Comparison of ENCODE assay signal across 1 cellular context in genomic region chr7:92831716-92832622, GRCh38.
A peak's percentile ranks its signal among the peaks of the same experiment; 100 is the strongest.
TF ChIP-seq lines count a peak whose summit lies in the region.

No MANE protein-coding gene starts in this region.

TF ChIP-seq in HepG2, 621 proteins besides CTCF, POLR2A, EP300 and RAD21 (continued from another document and continues in another):
- TF ChIP-seq HOXA7 (CRISPR knock-in tag; IDR thresholded peaks at IDR 0.05) (no peak), SOX5 (CRISPR knock-in tag; IDR thresholded peaks at IDR 0.05; ENCODE audit: borderline replicate concordance) (peak; percentile 63; the same call in 1 of the 2 replicates), TFDP2 (CRISPR knock-in tag; IDR thresholded peaks at IDR 0.05) (no peak), ONECUT2 (CRISPR knock-in tag; IDR thresholded peaks at IDR 0.05) (no peak), ZNF607 (CRISPR knock-in tag; IDR thresholded peaks at IDR 0.05; ENCODE audit: borderline replicate concordance) (no peak), IKZF4 (CRISPR knock-in tag; IDR thresholded peaks at IDR 0.05; ENCODE audit: borderline replicate concordance, low read depth, not compliant biosample characterization) (no peak), RXRA (CRISPR knock-in tag; IDR thresholded peaks at IDR 0.05) (no peak), ZNF709 (CRISPR knock-in tag; IDR thresholded peaks at IDR 0.05) (no peak), HNF1A (IDR thresholded peaks at IDR 0.05; ENCODE audit: low read depth) (no peak), HNF1A (CRISPR knock-in tag; IDR thresholded peaks at IDR 0.05; ENCODE audit: borderline replicate concordance) (no peak), WIZ (CRISPR knock-in tag; IDR thresholded peaks at IDR 0.05) (no peak), SMYD3 (CRISPR knock-in tag; IDR thresholded peaks at IDR 0.05) (no peak), SMAD9 (CRISPR knock-in tag; IDR thresholded peaks at IDR 0.05) (no peak), TOE1 (CRISPR knock-in tag; IDR thresholded peaks at IDR 0.05) (no peak), RBAK (CRISPR knock-in tag; IDR thresholded peaks at IDR 0.05) (no peak), ZNF747 (CRISPR knock-in tag; IDR thresholded peaks at IDR 0.05; ENCODE audit: borderline replicate concordance) (no peak), ZNF550 (CRISPR knock-in tag; IDR thresholded peaks at IDR 0.05; ENCODE audit: borderline replicate concordance) (no peak), HNRNPUL1 (IDR thresholded peaks at IDR 0.05; ENCODE audit: low read depth, low read length) (no peak), ZNF83 (CRISPR knock-in tag; IDR thresholded peaks at IDR 0.05; ENCODE audit: borderline replicate concordance) (no peak), RCOR2 (CRISPR knock-in tag; IDR thresholded peaks at IDR 0.05) (0 out of 2 replicates have a peak, but pooled peaks have one; percentile 15), ZNF614 (CRISPR knock-in tag; IDR thresholded peaks at IDR 0.05; ENCODE audit: borderline replicate concordance) (0 out of 2 replicates have a peak, but pooled peaks have one; percentile 21), RBM39 (IDR thresholded peaks at IDR 0.05; ENCODE audit: low read depth, low read length, poor library complexity, severe bottlenecking) (no peak), NFATC3 (CRISPR knock-in tag; IDR thresholded peaks at IDR 0.05) (no peak), ZNF256 (CRISPR knock-in tag; conservative IDR thresholded peaks at IDR 0.05) (no peak), ZNF496 (CRISPR knock-in tag; IDR thresholded peaks at IDR 0.05; ENCODE audit: insufficient replicate concordance) (no peak), ZBTB4 (CRISPR knock-in tag; IDR thresholded peaks at IDR 0.05; ENCODE audit: borderline replicate concordance) (no peak), NAIF1 (CRISPR knock-in tag; IDR thresholded peaks at IDR 0.05; ENCODE audit: borderline replicate concordance) (0 out of 2 replicates have a peak, but pooled peaks have one; percentile 4), FOXC1 (CRISPR knock-in tag; IDR thresholded peaks at IDR 0.05; ENCODE audit: borderline replicate concordance) (no peak), MTA1 (CRISPR knock-in tag; IDR thresholded peaks at IDR 0.05; ENCODE audit: borderline replicate concordance) (no peak), YY1 (IDR thresholded peaks at IDR 0.05; ENCODE audit: insufficient read depth, insufficient replicate concordance, low read depth, low read length) (no peak), HNRNPH1 (optimal IDR thresholded peaks at IDR 0.05; ENCODE audit: low read depth, low read length) (no peak), ZNF569 (CRISPR knock-in tag; IDR thresholded peaks at IDR 0.05; ENCODE audit: borderline replicate concordance) (no peak), PAF1 (CRISPR knock-in tag; IDR thresholded peaks at IDR 0.05) (no peak), CREB1 (IDR thresholded peaks at IDR 0.05) (no peak), CREB1 (CRISPR knock-in tag; IDR thresholded peaks at IDR 0.05) (peak; percentile 33; the same call in 1 of the 2 replicates), ZNF513 (CRISPR knock-in tag; conservative IDR thresholded peaks at IDR 0.05) (no peak), ZSCAN31 (CRISPR knock-in tag; IDR thresholded peaks at IDR 0.05; ENCODE audit: low read depth) (no peak), ZNF512 (CRISPR knock-in tag; IDR thresholded peaks at IDR 0.05) (no peak), YEATS4 (CRISPR knock-in tag; IDR thresholded peaks at IDR 0.05; ENCODE audit: borderline replicate concordance) (no peak), HDAC1 (CRISPR knock-in tag; IDR thresholded peaks at IDR 0.05) (no peak), ZNF12 (CRISPR knock-in tag; IDR thresholded peaks at IDR 0.05) (no peak), ZBTB21 (CRISPR knock-in tag; IDR thresholded peaks at IDR 0.05) (no peak), BRD4 (CRISPR knock-in tag; IDR thresholded peaks at IDR 0.05) (no peak), PITX1 (CRISPR knock-in tag; IDR thresholded peaks at IDR 0.05) (no peak), ZNF883 (CRISPR knock-in tag; IDR thresholded peaks at IDR 0.05; ENCODE audit: not compliant biosample characterization) (no peak), KDM1A (CRISPR knock-in tag; IDR thresholded peaks at IDR 0.05) (no peak), TRIM24 (CRISPR knock-in tag; IDR thresholded peaks at IDR 0.05) (no peak), CAMTA2 (CRISPR knock-in tag; IDR thresholded peaks at IDR 0.05; ENCODE audit: borderline replicate concordance) (no peak), MZF1 (CRISPR knock-in tag; IDR thresholded peaks at IDR 0.05; ENCODE audit: borderline replicate concordance) (no peak), ARNTL (CRISPR knock-in tag; IDR thresholded peaks at IDR 0.05) (no peak), MAZ (IDR thresholded peaks at IDR 0.05; ENCODE audit: borderline replicate concordance, low read depth, low read length) (no peak), MAZ (CRISPR knock-in tag; IDR thresholded peaks at IDR 0.05; ENCODE audit: low read depth) (no peak), RARG (CRISPR knock-in tag; IDR thresholded peaks at IDR 0.05; ENCODE audit: low read depth) (no peak), XRCC5 (optimal IDR thresholded peaks at IDR 0.05; ENCODE audit: low read length) (no peak), CHCHD3 (CRISPR knock-in tag; IDR thresholded peaks at IDR 0.05) (no peak)
- TF ChIP-seq, protein P1, sequence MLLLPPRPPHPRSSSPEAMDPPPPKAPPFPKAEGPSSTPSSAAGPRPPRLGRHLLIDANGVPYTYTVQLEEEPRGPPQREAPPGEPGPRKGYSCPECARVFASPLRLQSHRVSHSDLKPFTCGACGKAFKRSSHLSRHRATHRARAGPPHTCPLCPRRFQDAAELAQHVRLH (CRISPR knock-in tag; IDR thresholded peaks at IDR 0.05; ENCODE audit: borderline replicate concordance, low read depth) = no peak
- TF ChIP-seq, protein P2, sequence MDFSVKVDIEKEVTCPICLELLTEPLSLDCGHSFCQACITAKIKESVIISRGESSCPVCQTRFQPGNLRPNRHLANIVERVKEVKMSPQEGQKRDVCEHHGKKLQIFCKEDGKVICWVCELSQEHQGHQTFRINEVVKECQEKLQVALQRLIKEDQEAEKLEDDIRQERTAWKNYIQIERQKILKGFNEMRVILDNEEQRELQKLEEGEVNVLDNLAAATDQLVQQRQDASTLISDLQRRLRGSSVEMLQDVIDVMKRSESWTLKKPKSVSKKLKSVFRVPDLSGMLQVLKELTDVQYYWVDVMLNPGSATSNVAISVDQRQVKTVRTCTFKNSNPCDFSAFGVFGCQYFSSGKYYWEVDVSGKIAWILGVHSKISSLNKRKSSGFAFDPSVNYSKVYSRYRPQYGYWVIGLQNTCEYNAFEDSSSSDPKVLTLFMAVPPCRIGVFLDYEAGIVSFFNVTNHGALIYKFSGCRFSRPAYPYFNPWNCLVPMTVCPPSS (IDR thresholded peaks at IDR 0.05) = no peak
- TF ChIP-seq, protein P3, sequence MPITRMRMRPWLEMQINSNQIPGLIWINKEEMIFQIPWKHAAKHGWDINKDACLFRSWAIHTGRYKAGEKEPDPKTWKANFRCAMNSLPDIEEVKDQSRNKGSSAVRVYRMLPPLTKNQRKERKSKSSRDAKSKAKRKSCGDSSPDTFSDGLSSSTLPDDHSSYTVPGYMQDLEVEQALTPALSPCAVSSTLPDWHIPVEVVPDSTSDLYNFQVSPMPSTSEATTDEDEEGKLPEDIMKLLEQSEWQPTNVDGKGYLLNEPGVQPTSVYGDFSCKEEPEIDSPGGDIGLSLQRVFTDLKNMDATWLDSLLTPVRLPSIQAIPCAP (CRISPR knock-in tag; IDR thresholded peaks at IDR 0.05; ENCODE audit: low read depth) = no peak
- TF ChIP-seq, protein P4, sequence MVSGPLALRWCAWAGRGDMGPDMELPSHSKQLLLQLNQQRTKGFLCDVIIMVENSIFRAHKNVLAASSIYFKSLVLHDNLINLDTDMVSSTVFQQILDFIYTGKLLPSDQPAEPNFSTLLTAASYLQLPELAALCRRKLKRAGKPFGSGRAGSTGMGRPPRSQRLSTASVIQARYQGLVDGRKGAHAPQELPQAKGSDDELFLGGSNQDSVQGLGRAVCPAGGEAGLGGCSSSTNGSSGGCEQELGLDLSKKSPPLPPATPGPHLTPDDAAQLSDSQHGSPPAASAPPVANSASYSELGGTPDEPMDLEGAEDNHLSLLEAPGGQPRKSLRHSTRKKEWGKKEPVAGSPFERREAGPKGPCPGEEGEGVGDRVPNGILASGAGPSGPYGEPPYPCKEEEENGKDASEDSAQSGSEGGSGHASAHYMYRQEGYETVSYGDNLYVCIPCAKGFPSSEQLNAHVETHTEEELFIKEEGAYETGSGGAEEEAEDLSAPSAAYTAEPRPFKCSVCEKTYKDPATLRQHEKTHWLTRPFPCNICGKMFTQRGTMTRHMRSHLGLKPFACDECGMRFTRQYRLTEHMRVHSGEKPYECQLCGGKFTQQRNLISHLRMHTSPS (CRISPR knock-in tag; IDR thresholded peaks at IDR 0.05; ENCODE audit: low read depth) = no peak
